ENCODE assay signal across 8 cellular contexts in genomic region chrX:77785746-77786548, GRCh38. TPM values are rescaled to one million over a fixed set of nuclear protein-coding genes. Genes with fewer than 3 reads are reported as not detected.
A peak's percentile ranks its signal among the peaks of the same experiment; 100 is the strongest.
DNase-seq lines count a peak whose midpoint lies in the region; ATAC-seq and TF ChIP-seq lines count a peak whose summit lies in the region.

TSS of gene ATRX (minus strand) at chrX:77786216. CDS start at chrX:77786001, 215 bp downstream.

- TF ChIP-seq POLR2A in transverse colon (IDR thresholded peaks at IDR 0.05), result peak; percentile 58

- H3K4me3 Mint-ChIP-seq in activated naive CD8-positive, alpha-beta T cell treated with anti-CD3 and anti-CD28 coated beads, Interleukin-2, amount 50 U/mL, for 24 hours, result peak within 1 kb of the TSS; percentile 98

- peak within 1 kb of the TSS; percentile 93 for H2AFZ ChIP-seq in trophoblast cell (ENCODE audit: insufficient read depth, low read length, poor library complexity)

- peak within 1 kb of the TSS; percentile 99 for H4K8ac ChIP-seq in trophoblast cell (ENCODE audit: low read depth, low read length)

- H3K4me3 ChIP-seq in trophoblast cell (ENCODE audit: low read depth, low read length) (peak within 1 kb of the TSS; percentile 90), transverse colon (peak within 1 kb of the TSS; percentile 34 to 75 (median 55))

- peak within 1 kb of the TSS; percentile 94 for H2AK5ac ChIP-seq in trophoblast cell (ENCODE audit: low read length)

- H3K23ac ChIP-seq in trophoblast cell (ENCODE audit: low read length), result no peak within 1 kb of the TSS

- peak within 1 kb of the TSS; percentile 97 for H2BK5ac ChIP-seq in trophoblast cell (ENCODE audit: low read depth, low read length, poor library complexity)

- H3K4me2 ChIP-seq in trophoblast cell (ENCODE audit: low read length), result peak within 1 kb of the TSS; percentile 71

- H3K36me3 Mint-ChIP-seq in activated naive CD8-positive, alpha-beta T cell treated with anti-CD3 and anti-CD28 coated beads, Interleukin-2, amount 50 U/mL, for 24 hours (ENCODE audit: low read depth), result peaks cover 4% of the 10 kb centered on the region

- H3K27me3 Mint-ChIP-seq in activated naive CD8-positive, alpha-beta T cell treated with anti-CD3 and anti-CD28 coated beads, Interleukin-2, amount 50 U/mL, for 24 hours, result no peaks in the 10 kb centered on the region

- TF ChIP-seq EP300 in transverse colon (IDR thresholded peaks at IDR 0.05; ENCODE audit: low read depth), result no peak

- H3K79me2 ChIP-seq in trophoblast cell (ENCODE audit: control insufficient read depth, insufficient read depth, low read length, poor library complexity), result peaks cover 4% of the 10 kb centered on the region

- H3K27ac Mint-ChIP-seq in activated naive CD8-positive, alpha-beta T cell treated with anti-CD3 and anti-CD28 coated beads, Interleukin-2, amount 50 U/mL, for 24 hours, result peak within 1 kb of the TSS; percentile 100

- H3K4me1 ChIP-seq in trophoblast cell (ENCODE audit: control insufficient read depth in 1 of 2, insufficient read depth in 2 of 2, low read length in 2 of 2) (no peaks in the 10 kb centered on the region), transverse colon (peaks cover 0 to 11% (median 1%) of the 10 kb centered on the region in 4 donors)

- peak within 1 kb of the TSS; percentile 99 for H3K18ac ChIP-seq in trophoblast cell (ENCODE audit: low read length)

- in situ Hi-C loops in transverse colon (cut with MboI; ENCODE audit: low pct_ligation_motif_present in 1 of 4, low pct_unique_long_range_greater_than_20kb in 1 of 4, low sequenced_read_pairs in 3 of 4), result loop anchor here in 1 of 4 donors (10.0 kb wide), 1 partner anchor 109 kb away; the partner anchor contains the start of genes COX7B and MAGT1

- H2BK12ac ChIP-seq in trophoblast cell (ENCODE audit: low read length), result no peak within 1 kb of the TSS

- peaks cover 38% of the 10 kb centered on the region for H3K4me1 Mint-ChIP-seq in activated naive CD8-positive, alpha-beta T cell treated with anti-CD3 and anti-CD28 coated beads, Interleukin-2, amount 50 U/mL, for 24 hours

- H3K36me3 ChIP-seq in trophoblast cell (ENCODE audit: control insufficient read depth in 1 of 2, insufficient read depth in 2 of 2, low read length in 2 of 2) (no peaks in the 10 kb centered on the region), transverse colon (no peaks in the 10 kb centered on the region)

- H3K9me3 ChIP-seq in trophoblast cell (ENCODE audit: insufficient read depth, low read depth, low read length) (no peaks in the 10 kb centered on the region), transverse colon (no peaks in the 10 kb centered on the region)

- no peaks in the 10 kb centered on the region for H3K27me3 ChIP-seq in trophoblast cell (ENCODE audit: insufficient read depth, low read length)
- H3K27me3 ChIP-seq in transverse colon, result no peaks in the 10 kb centered on the region

- H2BK120ac ChIP-seq in trophoblast cell (ENCODE audit: insufficient read depth, low read length, poor library complexity), result peak within 1 kb of the TSS; percentile 95

- peak within 1 kb of the TSS; percentile 98 for H3K4ac ChIP-seq in trophoblast cell (ENCODE audit: low read depth, low read length)

- peak within 1 kb of the TSS; percentile 99 for H4K12ac ChIP-seq in trophoblast cell (ENCODE audit: low read depth, low read length)

- H3K79me1 ChIP-seq in trophoblast cell (ENCODE audit: low read length), result peaks cover 4% of the 10 kb centered on the region

- peak within 1 kb of the TSS; percentile 98 for H4K91ac ChIP-seq in trophoblast cell (ENCODE audit: low read depth, low read length)

- H3K27ac ChIP-seq in trophoblast cell (ENCODE audit: low read depth, low read length), result peak within 1 kb of the TSS; percentile 87
- peak within 1 kb of the TSS; percentile 87 to 95 (median 92) for H3K27ac ChIP-seq in transverse colon

- H3K9me3 Mint-ChIP-seq in activated naive CD8-positive, alpha-beta T cell treated with anti-CD3 and anti-CD28 coated beads, Interleukin-2, amount 50 U/mL, for 24 hours, result no peaks in the 10 kb centered on the region

- H3K9ac ChIP-seq in trophoblast cell (ENCODE audit: low read length), result peak within 1 kb of the TSS; percentile 99

- DNase-seq in GM04504 (ENCODE audit: low read depth) (peak; percentile 42), NCI-H1092 treated with DMSO at 0.1 percent for 48 hours (lab: John Stamatoyannopoulos, UW) (peak; percentile 94), SW 1271 (lab: John Stamatoyannopoulos, UW) (peak; percentile 37 to 72), cardiac septum (ENCODE audit: low spot score) (peak; percentile 82), trophoblast cell (peak; percentile 52 to 72), transverse colon (peak; percentile 74)
- DNase-seq in activated naive CD8-positive, alpha-beta T cell treated with anti-CD3 and anti-CD28 coated beads, Interleukin-2, amount 50 U/mL, for 24 hours, result peak; percentile 66

- no CpG with 5 or more reads among the region's 48 CpGs for WGBS in trophoblast cell (ENCODE audit: extremely low coverage, insufficient coverage, insufficient read length)
- 0 to 58% methylated on average over 2 to 48 of the region's 48 CpGs for WGBS in transverse colon (ENCODE audit: low coverage in 1 of 2), 2 donors

- TF ChIP-seq CTCF in transverse colon (IDR thresholded peaks at IDR 0.05), result no peak

- H3K14ac ChIP-seq in trophoblast cell (ENCODE audit: low read length), result peak within 1 kb of the TSS; percentile 99

- intact Hi-C loops in cardiac septum (cut with DNase I), result loop anchor here (5.0 kb wide), 1 partner anchor 111 kb away; the partner anchor contains the start of genes COX7B and MAGT1
- intact Hi-C loops in transverse colon (cut with DNase I; ENCODE audit: low total_unique reads), result no loop called here

- peak; percentile 90 for ATAC-seq in HG02571 (IDR thresholded peaks at IDR 0.05; ENCODE audit: unreplicated experiment)
- ATAC-seq in activated naive CD8-positive, alpha-beta T cell treated with anti-CD3 and anti-CD28 coated beads, Interleukin-2, amount 50 U/mL, for 24 hours, result peak; percentile 91

RNA-seq across cellular contexts. Expression of gene ATRX, which starts in this region (rescaled TPM):
- total RNA-seq in cardiac septum (86.8 TPM), transverse colon (100 to 1,000 TPM in 1 of 4 donors, 10 to 100 TPM in 3; 57.9 to 547 (median 74.5) TPM)
- polyA plus RNA-seq in trophoblast cell (2013), result 38.0 and 41.9 TPM in 2 replicates

Comparison
In these comparisons a context has a peak if more than half of its experiments do, and no peak if none do; other contexts are left out.
1. Peak in every context shown above with its lines: DNase-seq, ATAC-seq, H3K4me3 ChIP-seq and H3K27ac ChIP-seq.
2. DNase-seq: peak in every context shown above with its lines; median percentile 94 in NCI-H1092 treated with DMSO at 0.1 percent for 48 hours; 82 in cardiac septum; 74 in transverse colon; 66 in activated naive CD8-positive, alpha-beta T cell treated with anti-CD3 and anti-CD28 coated beads, Interleukin-2, amount 50 U/mL, for 24 hours; 62 in trophoblast cell; 54 in SW 1271; 42 in GM04504.